2 cellular contexts compared by ENCODE assay signal in genomic region chr1:108200627-108201106, GRCh38.
TF ChIP-seq lines count a peak whose summit lies in the region.

No MANE protein-coding gene starts in this region.

TF ChIP-seq in SK-N-SH treated with all-trans-retinoic acid at 6 μM for 48 hours, 23 proteins besides CTCF, POLR2A, EP300 and RAD21 (continued from another document):
- TF ChIP-seq ARNTL (CRISPR knock-in tag; IDR thresholded peaks at IDR 0.05; ENCODE audit: borderline replicate concordance, low read depth), result no peak
- TF ChIP-seq TOX (CRISPR knock-in tag; IDR thresholded peaks at IDR 0.05; ENCODE audit: borderline replicate concordance), result no peak

TF ChIP-seq in K562, 482 proteins besides CTCF, POLR2A, EP300 and RAD21 (continued from another document and continues in another):
- TF ChIP-seq CBX3 (IDR thresholded peaks at IDR 0.05; ENCODE audit: borderline replicate concordance in 1 of 2, low read length in 2 of 2), result no peak
- no peak for TF ChIP-seq ZNF586 (CRISPR knock-in tag; conservative IDR thresholded peaks at IDR 0.05)
- no peak for TF ChIP-seq SMC3 (conservative IDR thresholded peaks at IDR 0.05; ENCODE audit: insufficient read depth, low read depth, low read length)
- TF ChIP-seq ZBTB2 (IDR thresholded peaks at IDR 0.05), result no peak
- TF ChIP-seq JUND (IDR thresholded peaks at IDR 0.05; ENCODE audit: borderline replicate concordance, low read depth, low read length), result 0 out of 2 replicates have a peak, but pooled peaks have one; percentile 6
- TF ChIP-seq JUND (tag; IDR thresholded peaks at IDR 0.05; ENCODE audit: borderline replicate concordance, low read depth, low read length), result no peak
- TF ChIP-seq ILF3 (IDR thresholded peaks at IDR 0.05; ENCODE audit: borderline replicate concordance), result no peak
- TF ChIP-seq SP2 (IDR thresholded peaks at IDR 0.05; ENCODE audit: extremely low read depth, low read depth, low read length, poor library complexity, severe bottlenecking), result no peak
- TF ChIP-seq MIER1 (IDR thresholded peaks at IDR 0.05; ENCODE audit: low read depth), result 0 out of 2 replicates have a peak, but pooled peaks have one; percentile 30
- TF ChIP-seq FOXK1 (CRISPR knock-in tag; IDR thresholded peaks at IDR 0.05; ENCODE audit: borderline replicate concordance), result peak; percentile 66; the same call in 1 of the 2 replicates
- no peak for TF ChIP-seq GMEB1 (CRISPR knock-in tag; IDR thresholded peaks at IDR 0.05)
- TF ChIP-seq DPF2 (IDR thresholded peaks at IDR 0.05), result peak; percentile 48; the same call in 1 of the 2 replicates
- TF ChIP-seq ZHX1 (conservative IDR thresholded peaks at IDR 0.05; ENCODE audit: low read length), result no peak
- 0 out of 2 replicates have a peak, but pooled peaks have one; percentile 34 for TF ChIP-seq CC2D1A (IDR thresholded peaks at IDR 0.05)
- TF ChIP-seq GABPA (tag; conservative IDR thresholded peaks at IDR 0.05; ENCODE audit: low read depth), result peak; percentile 47
- 0 out of 2 replicates have a peak, but pooled peaks have one; percentile 34 for TF ChIP-seq SMARCE1 (IDR thresholded peaks at IDR 0.05)
- no peak for TF ChIP-seq MEIS2 (IDR thresholded peaks at IDR 0.05; ENCODE audit: partially characterized antibody)
- no peak for TF ChIP-seq MED1 (CRISPR knock-in tag; IDR thresholded peaks at IDR 0.05; ENCODE audit: borderline replicate concordance)
- TF ChIP-seq KDM1A (IDR thresholded peaks at IDR 0.05), result peak in 1 of 2 experiments; percentile 65; a peak in 1 of 4 replicates
- TF ChIP-seq SMARCB1 (IDR thresholded peaks at IDR 0.05; ENCODE audit: insufficient read length, low read depth), result no peak
- TF ChIP-seq GABPB1 (CRISPR knock-in tag; IDR thresholded peaks at IDR 0.05), result peak; percentile 26; the same call in 1 of the 2 replicates
- peak; percentile 60 for TF ChIP-seq ELF1 (tag; IDR thresholded peaks at IDR 0.05)
- no peak for TF ChIP-seq NFATC3 (IDR thresholded peaks at IDR 0.05)
- TF ChIP-seq PTRF (tag; IDR thresholded peaks at IDR 0.05), result no peak
- TF ChIP-seq BCOR (IDR thresholded peaks at IDR 0.05), result 0 out of 2 replicates have a peak, but pooled peaks have one; percentile 19
- TF ChIP-seq HDAC2 (IDR thresholded peaks at IDR 0.05), result peak; percentile 61; the same call in 1 of the 2 replicates
- 0 out of 2 replicates have a peak, but pooled peaks have one; percentile 1 for TF ChIP-seq PREB (CRISPR knock-in tag; IDR thresholded peaks at IDR 0.05)
- no peak; the same call in 1 of the 2 replicates for TF ChIP-seq ZBTB17 (CRISPR knock-in tag; IDR thresholded peaks at IDR 0.05)
- TF ChIP-seq RREB1 (CRISPR knock-in tag; IDR thresholded peaks at IDR 0.05), result 0 out of 2 replicates have a peak, but pooled peaks have one; percentile 24
- peak; percentile 47; the same call in 1 of the 2 replicates for TF ChIP-seq TFAP4 (CRISPR knock-in tag; IDR thresholded peaks at IDR 0.05; ENCODE audit: borderline replicate concordance)
- TF ChIP-seq RBM25 (IDR thresholded peaks at IDR 0.05; ENCODE audit: low read depth, low read length, severe bottlenecking), result no peak
- peak; percentile 9 for TF ChIP-seq HDAC3 (IDR thresholded peaks at IDR 0.05; ENCODE audit: borderline replicate concordance, partially characterized antibody)
- no peak for TF ChIP-seq ZFP30 (CRISPR knock-in tag; IDR thresholded peaks at IDR 0.05; ENCODE audit: borderline replicate concordance)
- TF ChIP-seq ZNF766 (CRISPR knock-in tag; conservative IDR thresholded peaks at IDR 0.05), result no peak
- no peak for TF ChIP-seq BCL6 (CRISPR knock-in tag; IDR thresholded peaks at IDR 0.05)
- TF ChIP-seq ZNF785 (CRISPR knock-in tag; IDR thresholded peaks at IDR 0.05), result no peak
- TF ChIP-seq RHOXF2B (CRISPR knock-in tag; conservative IDR thresholded peaks at IDR 0.05), result no peak
- TF ChIP-seq TSHZ1 (CRISPR knock-in tag; IDR thresholded peaks at IDR 0.05), result no peak
- no peak for TF ChIP-seq RBM14 (IDR thresholded peaks at IDR 0.05; ENCODE audit: borderline replicate concordance, insufficient read depth, low read depth, low read length)
- peak; percentile 14 to 60; a peak in 2 of 4 replicates for TF ChIP-seq RCOR1 (IDR thresholded peaks at IDR 0.05; ENCODE audit: borderline replicate concordance in 1 of 2, low read depth in 2 of 2, low read length in 2 of 2)
- peak; percentile 88 for TF ChIP-seq HMBOX1 (IDR thresholded peaks at IDR 0.05)
- no peak for TF ChIP-seq ZNF239 (CRISPR knock-in tag; IDR thresholded peaks at IDR 0.05)
